In genomic region chr7:8260871-8261707, GRCh38 we compare ENCODE assay signal across 8 cellular contexts. TPM values are rescaled to one million over a fixed set of nuclear protein-coding genes. Genes with fewer than 3 reads are reported as not detected.
DNase-seq lines count a peak whose midpoint lies in the region; ATAC-seq lines count a peak whose summit lies in the region.

No MANE protein-coding gene starts in this region.

- ATAC-seq in HG02852 (IDR thresholded peaks at IDR 0.05; ENCODE audit: unreplicated experiment), result peak; percentile 27
- ATAC-seq in left ventricle myocardium superior, result peak; percentile 67
- ATAC-seq in GM21447 (IDR thresholded peaks at IDR 0.05; ENCODE audit: unreplicated experiment), result no peak

- intact Hi-C loops in left ventricle myocardium superior (cut with micrococcal nuclease), result no loop called here
- intact Hi-C loops in posterior cingulate gyrus (cut with DNase I), result no loop called here

- peak; percentile 75 for DNase-seq in NCI-H2107 treated with DMSO at 0.1 percent for 48 hours (lab: John Stamatoyannopoulos, UW; ENCODE audit: unreplicated experiment)
- DNase-seq in NCI-H2107 (lab: John Stamatoyannopoulos, UW), result no peak
- DNase-seq in NCI-H526 (lab: John Stamatoyannopoulos, UW), result peak; percentile 49 to 83
- DNase-seq in amygdala (lab: John Stamatoyannopoulos, UW), result peak in 30 of 56 donors; percentile 1 to 57 (median 23)
- peak; percentile 78 for DNase-seq in left ventricle myocardium superior
- peak; percentile 19 to 92 (median 58) for DNase-seq in posterior cingulate gyrus

RNA-seq across cellular contexts. Expression of gene ICA1, which starts 0.9 kb away (rescaled TPM):
- 51.0 TPM for total RNA-seq in left ventricle myocardium superior
